8 cellular contexts compared by ENCODE assay signal in the genomic region with DNA sequence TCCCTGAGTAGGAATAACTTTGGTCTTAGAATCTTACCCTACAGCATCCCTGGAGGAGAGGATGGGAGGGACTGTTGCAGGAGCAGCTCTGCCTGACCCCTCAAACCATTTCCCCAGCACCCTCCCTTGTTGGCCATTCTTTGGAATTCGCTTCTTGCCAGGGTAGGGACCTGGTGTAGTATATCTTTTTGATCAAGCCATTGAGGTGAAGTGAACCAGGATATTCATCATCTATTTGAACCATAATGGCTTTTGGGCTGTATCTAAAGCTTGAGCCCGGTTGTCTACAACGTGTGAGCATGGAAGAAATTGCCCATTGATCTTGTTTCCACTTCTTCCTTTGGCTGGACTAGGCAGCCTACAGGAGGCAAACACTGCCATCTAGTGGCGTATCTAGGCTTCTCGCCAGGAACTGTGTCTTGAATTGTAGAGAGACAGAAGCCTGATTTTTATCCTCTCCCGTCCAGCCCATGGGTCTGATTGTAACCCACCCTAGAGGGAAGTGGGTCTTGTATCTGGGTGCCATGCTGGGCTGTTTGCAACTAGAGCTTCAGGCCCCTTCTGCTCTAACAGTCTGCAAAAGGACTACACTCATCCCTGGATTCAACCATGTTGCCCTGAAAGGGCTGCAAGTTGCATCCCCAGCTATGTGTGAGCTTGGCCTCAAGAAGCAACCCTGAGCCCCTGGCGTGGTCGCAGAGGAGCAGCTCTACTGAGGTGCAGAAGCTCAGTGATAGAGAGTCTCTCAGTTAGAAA.
DNase-seq lines count a peak whose midpoint lies in the region; ATAC-seq, FAIRE-seq and TF ChIP-seq lines count a peak whose summit lies in the region.

No MANE protein-coding gene starts in this region.

- no peaks in the 10 kb centered on the region for H3K27me3 ChIP-seq in brain microvascular endothelial cell (replicated peaks)
- H3K27me3 ChIP-seq in small intestine (ENCODE audit: control insufficient read depth in 2 of 2, insufficient read depth in 2 of 2, low read length in 2 of 2) = no peaks in the 10 kb centered on the region

- H3K27ac Mint-ChIP-seq in immature natural killer cell = no peak overlapping the region

- in situ Hi-C loops in brain microvascular endothelial cell (cut with HindIII; ENCODE audit: low pct_ligation_motif_present, low sequenced_read_pairs) = loop anchor here (25.0 kb wide), 1 partner anchor 127 kb away; no protein-coding TSS in a partner anchor

- peak; percentile 92 for TF ChIP-seq CTCF in brain microvascular endothelial cell (IDR thresholded peaks at IDR 0.05; ENCODE audit: low read depth, low read length, missing control alignments)

- peaks cover 0 to 5% of the 10 kb centered on the region in 2 donors for H3K4me1 ChIP-seq in small intestine (ENCODE audit: control insufficient read depth in 2 of 2, insufficient read depth in 1 of 2, low read depth in 1 of 2, low read length in 1 of 2)

- H3K36me3 ChIP-seq in brain microvascular endothelial cell (replicated peaks) (no peaks in the 10 kb centered on the region), small intestine (ENCODE audit: control insufficient read depth in 2 of 2, insufficient read depth in 2 of 2, low read length in 2 of 2) (no peaks in the 10 kb centered on the region)

- WGBS in small intestine, 3 donors = 14 to 20% (median 14%) methylated on average over 8 of the region's 8 CpGs

- ATAC-seq in HG02852 (IDR thresholded peaks at IDR 0.05; ENCODE audit: unreplicated experiment) = no peak

- no peaks in the 10 kb centered on the region for H3K9me3 Mint-ChIP-seq in immature natural killer cell

- H3K27me3 Mint-ChIP-seq in immature natural killer cell (ENCODE audit: low read depth in 3 of 3) = peaks cover 5 to 17% (median 14%) of the 10 kb centered on the region in 3 donors

- H3K4me3 Mint-ChIP-seq in immature natural killer cell = no peak overlapping the region

- H3K4me1 Mint-ChIP-seq in immature natural killer cell = no peaks in the 10 kb centered on the region

- FAIRE-seq in GM19239 (lab: Jason Lieb, UNC) = peak; percentile 91
- FAIRE-seq in small intestine (lab: Jason Lieb, UNC) = no peak

- H3K36me3 Mint-ChIP-seq in immature natural killer cell = no peaks in the 10 kb centered on the region

- H3K27ac ChIP-seq in brain microvascular endothelial cell (peak overlapping the region; percentile 8), small intestine (ENCODE audit: low read depth in 1 of 2, low read length in 1 of 2) (peak overlapping the region in 1 of 2 donors; percentile 15)

- H3K4me3 ChIP-seq in brain microvascular endothelial cell (ENCODE audit: low read depth, low read length) (no peak overlapping the region), small intestine (ENCODE audit: low read depth in 1 of 2, low read length in 2 of 2) (no peak overlapping the region)

- H3K9me3 ChIP-seq in small intestine (ENCODE audit: control insufficient read depth, low read depth) = no peaks in the 10 kb centered on the region

- DNase-seq in AG08396 (ENCODE audit: low spot score) (peak; percentile 79), GM19239 (ENCODE audit: insufficient read length, low spot score) (peak; percentile 58), NCI-H2029 treated with DMSO at 0.1 percent for 48 hours (lab: John Stamatoyannopoulos, UW) (peak; percentile 73), UCSD-AML1 (lab: John Stamatoyannopoulos, UW; ENCODE audit: unreplicated experiment) (peak; percentile 52), brain microvascular endothelial cell (peak; percentile 84), immature natural killer cell (peak; percentile 31 to 47 (median 47)), small intestine (peak; percentile 82)
